In genomic region chr3:195715583-195716266, GRCh38 we compare ENCODE assay signal across 10 cellular contexts. TPM values are rescaled to one million over a fixed set of nuclear protein-coding genes. Genes with fewer than 3 reads are reported as not detected.
DNase-seq lines count a peak whose midpoint lies in the region; TF ChIP-seq lines count a peak whose summit lies in the region.
"Had no signal": no experiment of that assay in that cellular context is flagged by ENCODE, and none has a peak within 500 bp of the region (broad histone marks: within the 10 kb centered on the region; RNA-seq: fewer than 3 reads in every experiment).

No MANE protein-coding gene starts in this region.

- peaks cover 25% of the 10 kb centered on the region for H3K27me3 Mint-ChIP-seq in chondrocyte (ENCODE audit: low read depth)

- H3K27ac ChIP-seq in caudate nucleus (ENCODE audit: low read depth, low read length): no peak overlapping the region

- in situ Hi-C loops in ACHN (cut with HindIII; ENCODE audit: low pct_ligation_motif_present, low pct_unique_long_range_greater_than_20kb, low sequenced_read_pairs): no loop called here

- H3K4me1 Mint-ChIP-seq in chondrocyte (ENCODE audit: low read depth): no peaks in the 10 kb centered on the region

- H3K36me3 Mint-ChIP-seq in chondrocyte (ENCODE audit: low read depth): peaks cover 20% of the 10 kb centered on the region

- no peak overlapping the region for H3K27ac Mint-ChIP-seq in chondrocyte (ENCODE audit: unreplicated experiment)

- no peak overlapping the region for H3K4me3 Mint-ChIP-seq in chondrocyte (ENCODE audit: unreplicated experiment)

- DNase-seq in ACHN (peak; percentile 10), HT-29 (ENCODE audit: low spot score) (peak; percentile 42), chondrocyte (ENCODE audit: low spot score) (peak; percentile 39), renal cortical epithelial cell (ENCODE audit: low read depth) (peak; percentile 94), caudate nucleus (lab: John Stamatoyannopoulos, UW) (no peak), iPS-NIHi7 (ENCODE audit: extremely low spot score) (no peak), OCI-M1 (lab: John Stamatoyannopoulos, UW) (no peak), nucleus accumbens (lab: John Stamatoyannopoulos, UW) (no peak)
- DNase-seq: GOT3, NCI-H2029 treated with DMSO at 0.1 percent for 48 hours had no signal

- TF ChIP-seq CTCF in chondrocyte (IDR thresholded peaks at IDR 0.05): no peak

- H3K9me3 Mint-ChIP-seq in chondrocyte (ENCODE audit: low read depth): no peaks in the 10 kb centered on the region

RNA-seq across cellular contexts. Expression of gene MUC20, which starts 5.1 kb away (rescaled TPM):
- total RNA-seq in HT-29 (2014; rRNA removed; shearing (Covaris generic)): 52.3 and 68.0 TPM in 2 replicates
- total RNA-seq in chondrocyte: 2.2 to 8.4 TPM (median 3.0 TPM) in 3 replicates
- 1.1 and 4.7 TPM in 2 replicates for total RNA-seq in renal cortical epithelial cell

Comparison
In these comparisons a context has a peak if more than half of its experiments do, and no peak if none do; other contexts are left out.
1. DNase-seq: peak in ACHN (single experiment), HT-29 (single experiment), chondrocyte (single experiment) and renal cortical epithelial cell (single experiment); none in caudate nucleus (0 of 61), iPS-NIHi7 (single experiment), OCI-M1 (single experiment) and nucleus accumbens (0 of 56).